Comparison of ENCODE assay signal across 1 cellular context in the genomic region with DNA sequence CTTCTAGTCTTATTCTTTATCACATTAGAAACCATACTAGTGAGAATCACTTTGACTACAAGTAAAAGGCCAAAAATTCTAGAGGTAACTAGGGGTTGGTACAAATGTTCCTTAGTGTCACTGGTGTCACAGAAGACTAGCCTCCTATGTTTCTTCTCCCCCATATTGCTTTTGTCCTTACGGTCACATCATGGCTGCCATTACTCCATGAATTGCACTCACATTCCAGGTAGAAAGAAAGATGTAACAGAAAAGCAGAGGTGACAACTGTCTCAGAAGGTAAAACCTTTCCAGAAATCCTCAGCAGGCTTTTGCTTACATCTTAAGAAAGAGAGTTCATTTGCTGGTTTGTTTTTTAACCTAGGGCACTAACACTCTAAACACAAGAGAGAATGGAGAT.
TF ChIP-seq lines count a peak whose summit lies in the region.

No MANE protein-coding gene starts in this region.

TF ChIP-seq in H1, 55 proteins besides CTCF, POLR2A, EP300 and RAD21:
- TF ChIP-seq CBX5 (IDR thresholded peaks at IDR 0.05; ENCODE audit: low read depth, low read length) (no peak), KDM1A (IDR thresholded peaks at IDR 0.05; ENCODE audit: borderline replicate concordance, low read length) (0 out of 2 replicates have a peak, but pooled peaks have one; percentile 40), EZH2 (IDR thresholded peaks at IDR 0.05; ENCODE audit: low read depth, low read length, severe bottlenecking) (no peak)
